14 cellular contexts compared by ENCODE assay signal in the genomic region with DNA sequence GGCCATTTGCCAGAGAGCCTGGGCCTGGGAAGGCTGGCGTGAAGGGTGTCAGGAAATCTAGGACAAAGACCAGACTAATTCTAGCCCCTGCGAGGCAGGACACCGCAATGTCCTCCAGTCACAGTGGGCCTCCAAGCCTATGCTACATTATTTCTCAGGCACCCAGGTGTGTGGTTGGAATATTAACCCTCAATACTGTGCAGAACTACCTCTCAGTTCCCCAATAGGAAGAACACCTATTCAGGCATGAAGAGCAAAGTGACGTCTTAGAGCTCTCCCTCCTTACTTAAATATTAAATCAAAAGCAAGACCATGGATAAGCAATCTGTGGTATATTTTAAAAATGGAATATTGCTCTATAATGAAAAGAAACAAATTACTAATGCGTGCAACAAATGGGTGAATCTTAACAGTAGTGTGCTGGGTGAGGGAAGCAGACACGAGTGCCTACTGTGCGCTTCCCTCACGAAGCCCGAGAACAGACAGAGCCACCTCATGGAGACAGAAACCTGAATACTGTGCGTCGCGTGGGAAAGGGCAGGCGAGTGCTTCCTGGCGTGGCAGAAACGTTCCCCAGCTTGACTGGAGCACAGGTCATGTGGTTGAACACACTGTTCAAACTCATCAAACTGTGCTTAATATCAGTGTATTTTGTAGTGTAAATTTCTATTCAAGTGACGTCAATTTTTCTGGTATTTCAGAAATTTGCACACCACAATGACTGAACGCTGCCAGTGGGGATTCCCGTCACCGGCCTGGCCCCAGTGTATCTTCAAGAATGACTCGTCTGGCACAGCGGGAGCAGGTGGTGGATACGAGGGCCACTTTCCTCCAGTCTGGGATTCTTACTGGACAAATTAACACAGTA. TPM values are rescaled to one million over a fixed set of nuclear protein-coding genes. Genes with fewer than 3 reads are reported as not detected.
DNase-seq lines count a peak whose midpoint lies in the region; ATAC-seq, FAIRE-seq and TF ChIP-seq lines count a peak whose summit lies in the region.
"Had no signal": no experiment of that assay in that cellular context is flagged by ENCODE, and none has a peak within 500 bp of the region (broad histone marks: within the 10 kb centered on the region; RNA-seq: fewer than 3 reads in every experiment).

No MANE protein-coding gene starts in this region.

- TF ChIP-seq POLR2A in H54 (IDR thresholded peaks at IDR 0.05; ENCODE audit: low read depth, low read length) (no peak), vagina (IDR thresholded peaks at IDR 0.05) (no peak)

- FAIRE-seq in H54 (lab: Jason Lieb, UNC): no peak
- FAIRE-seq: colon had no signal

- ATAC-seq in activated CD4-positive, CD25-positive, alpha-beta regulatory T cell treated with anti-CD3 and anti-CD28 coated beads, Interleukin-2, amount 50 U/mL, for 24 hours: peak; percentile 71 to 83
- ATAC-seq in GM21717 (IDR thresholded peaks at IDR 0.05; ENCODE audit: unreplicated experiment) (peak; percentile 43), HG03460 (IDR thresholded peaks at IDR 0.05; ENCODE audit: unreplicated experiment) (peak; percentile 46)
- ATAC-seq: gastrocnemius medialis, lower lobe of right lung had no signal

- H3K4me3 ChIP-seq in vagina: no peak overlapping the region
- H3K4me3 ChIP-seq: gastrocnemius medialis, lower lobe of right lung had no signal

- no peaks in the 10 kb centered on the region for H3K27me3 ChIP-seq in vagina
- H3K27me3 ChIP-seq: gastrocnemius medialis had no signal

- H3K36me3 ChIP-seq in vagina: no peaks in the 10 kb centered on the region
- H3K36me3 ChIP-seq: gastrocnemius medialis, lower lobe of right lung had no signal

- H3K27ac ChIP-seq in vagina: no peak overlapping the region
- H3K27ac ChIP-seq: 22Rv1, gastrocnemius medialis, lower lobe of right lung had no signal

- DNase-seq in activated CD4-positive, CD25-positive, alpha-beta regulatory T cell treated with anti-CD3 and anti-CD28 coated beads, Interleukin-2, amount 50 U/mL, for 72 hours: no peak
- peak; percentile 44 for DNase-seq in kidney tubule cell (ENCODE audit: low spot score)
- DNase-seq in H54 (ENCODE audit: insufficient read length, low spot score): no peak
- no peak for DNase-seq in vagina (ENCODE audit: extremely low spot score in 2 of 2)
- DNase-seq in mesenteric fat pad (ENCODE audit: low spot score): no peak
- DNase-seq: DMS79 treated with DMSO at 0.1 percent for 48 hours, gastrocnemius medialis, lower lobe of right lung, NCI-H1048 had no signal

- H3K9me3 ChIP-seq in vagina: no peaks in the 10 kb centered on the region
- H3K9me3 ChIP-seq: gastrocnemius medialis, lower lobe of right lung had no signal

- intact Hi-C loops in vagina (cut with DNase I): no loop called here

- no peak for TF ChIP-seq CTCF in vagina (IDR thresholded peaks at IDR 0.05)

- no peaks in the 10 kb centered on the region for H3K4me1 ChIP-seq in vagina
- H3K4me1 ChIP-seq: gastrocnemius medialis, lower lobe of right lung had no signal

RNA-seq across cellular contexts. Expression of a gene that starts 15.5 kb away (rescaled TPM):
- total RNA-seq in vagina: 7.4 TPM
- 2.6 TPM for total RNA-seq in mesenteric fat pad
